ENCODE assay signal across 9 cellular contexts in the genomic region with DNA sequence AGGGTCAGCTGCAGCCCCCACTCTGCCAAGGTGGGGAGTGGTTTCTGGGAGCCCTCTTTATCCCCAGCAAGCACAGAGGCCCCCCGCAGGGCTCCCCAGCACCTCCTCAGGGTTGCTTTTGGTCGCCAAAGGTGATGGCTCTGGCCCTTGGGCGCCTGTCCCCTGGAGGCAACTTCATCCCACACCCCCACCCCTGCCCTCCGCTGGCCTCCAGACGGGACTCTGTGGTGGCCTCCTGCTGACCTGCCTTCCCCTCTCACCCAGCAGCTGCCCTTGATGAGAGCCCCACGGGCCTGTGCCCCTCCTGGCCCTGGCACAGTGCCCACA. TPM values are rescaled to one million over a fixed set of nuclear protein-coding genes. Genes with fewer than 3 reads are reported as not detected.
DNase-seq lines count a peak whose midpoint lies in the region; ATAC-seq, FAIRE-seq and TF ChIP-seq lines count a peak whose summit lies in the region.
"Had no signal": no experiment of that assay in that cellular context is flagged by ENCODE, and none has a peak within 500 bp of the region (broad histone marks: within the 10 kb centered on the region; RNA-seq: fewer than 3 reads in every experiment).

No MANE protein-coding gene starts in this region.

- H2BK15ac ChIP-seq in mesenchymal stem cell (ENCODE audit: low read depth, poor library complexity, severe bottlenecking) = no peak overlapping the region

- H4K8ac ChIP-seq in mesenchymal stem cell (ENCODE audit: low read length) = peak overlapping the region; percentile 52

- no peaks in the 10 kb centered on the region for H3K27me3 Mint-ChIP-seq in activated T-helper 17 cell treated with anti-CD3 and anti-CD28 coated beads, Interleukin-2, amount 50 U/mL, for 72 hours
- H3K27me3 Mint-ChIP-seq: activated naive CD4-positive, alpha-beta T cell treated with anti-CD3 and anti-CD28 coated beads, Interleukin-2, amount 50 U/mL, for 24 hours had no signal

- H3K23ac ChIP-seq in mesenchymal stem cell (ENCODE audit: low read length in 2 of 2) = no peak overlapping the region

- no peak overlapping the region for H3K4me3 Mint-ChIP-seq in activated T-helper 17 cell treated with anti-CD3 and anti-CD28 coated beads, Interleukin-2, amount 50 U/mL, for 72 hours
- H3K4me3 Mint-ChIP-seq: activated naive CD4-positive, alpha-beta T cell treated with anti-CD3 and anti-CD28 coated beads, Interleukin-2, amount 50 U/mL, for 24 hours had no signal

- H3K4me3 ChIP-seq in mesenchymal stem cell (ENCODE audit: insufficient read depth in 1 of 2, low read depth in 1 of 2, low read length in 2 of 2) (no peak overlapping the region), tibial artery (peak overlapping the region; percentile 16 to 46)
- H3K4me3 ChIP-seq: SJSA1 had no signal

- no peak overlapping the region for H3K27ac ChIP-seq in mesenchymal stem cell (ENCODE audit: low read length, poor library complexity, severe bottlenecking)
- H3K27ac ChIP-seq in tibial artery = peak overlapping the region; percentile 68 to 69
- H3K27ac ChIP-seq: SJSA1 had no signal

- no peak for TF ChIP-seq CTCF in tibial artery (IDR thresholded peaks at IDR 0.05)

- H2BK5ac ChIP-seq in mesenchymal stem cell (ENCODE audit: low read depth, low read length, poor library complexity, severe bottlenecking) = no peak overlapping the region

- H3K79me1 ChIP-seq in mesenchymal stem cell (replicated peaks; ENCODE audit: low read length, poor library complexity, severe bottlenecking) = no peaks in the 10 kb centered on the region

- no peak overlapping the region for H2AK5ac ChIP-seq in mesenchymal stem cell (ENCODE audit: low read length, severe bottlenecking)

- 77% methylated on average over 6 of the region's 6 CpGs for WGBS in mesenchymal stem cell

- no peak overlapping the region for H3K18ac ChIP-seq in mesenchymal stem cell (ENCODE audit: low read depth in 1 of 2, low read length in 2 of 2)

- H3K4me1 Mint-ChIP-seq in activated T-helper 17 cell treated with anti-CD3 and anti-CD28 coated beads, Interleukin-2, amount 50 U/mL, for 72 hours = no peaks in the 10 kb centered on the region

- FAIRE-seq in GM12892 (lab: Jason Lieb, UNC) = no peak

- no peak overlapping the region for H2BK120ac ChIP-seq in mesenchymal stem cell (ENCODE audit: low read depth, low read length)

- no peaks in the 10 kb centered on the region for H3K9me3 Mint-ChIP-seq in activated T-helper 17 cell treated with anti-CD3 and anti-CD28 coated beads, Interleukin-2, amount 50 U/mL, for 72 hours
- H3K9me3 Mint-ChIP-seq: activated naive CD4-positive, alpha-beta T cell treated with anti-CD3 and anti-CD28 coated beads, Interleukin-2, amount 50 U/mL, for 24 hours had no signal

- H3K14ac ChIP-seq in mesenchymal stem cell (ENCODE audit: low read length in 2 of 2) = no peak overlapping the region

- DNase-seq in mesenchymal stem cell (no peak), tibial artery (no peak), GM12892 (ENCODE audit: insufficient read length) (no peak)
- no peak for DNase-seq in stimulated activated CD4-positive, alpha-beta T cell treated with anti-CD3 and anti-CD28 coated beads, Interleukin-12 subunit alpha, Interleukin-12 subunit beta, amount 100 ng/mL, for 4 hours

- no peaks in the 10 kb centered on the region for H3K27me3 ChIP-seq in mesenchymal stem cell (ENCODE audit: control insufficient read depth in 1 of 2, insufficient read depth in 1 of 2, low read length in 2 of 2)
- H3K27me3 ChIP-seq in tibial artery = no peaks in the 10 kb centered on the region
- H3K27me3 ChIP-seq: SJSA1 had no signal

- intact Hi-C loops in tibial artery (cut with DNase I; ENCODE audit: low total_unique reads) = no loop called here

- H3K4me2 ChIP-seq in mesenchymal stem cell (ENCODE audit: low read length, poor library complexity, severe bottlenecking) = no peak overlapping the region

- H3K36me3 Mint-ChIP-seq in activated T-helper 17 cell treated with anti-CD3 and anti-CD28 coated beads, Interleukin-2, amount 50 U/mL, for 72 hours (ENCODE audit: low read depth) = no peaks in the 10 kb centered on the region
- H3K36me3 Mint-ChIP-seq: activated naive CD4-positive, alpha-beta T cell treated with anti-CD3 and anti-CD28 coated beads, Interleukin-2, amount 50 U/mL, for 24 hours had no signal

- no peak overlapping the region for H3K4ac ChIP-seq in mesenchymal stem cell (ENCODE audit: low read depth in 1 of 2, low read length in 2 of 2)

- peaks cover 17% of the 10 kb centered on the region for H3K4me1 ChIP-seq in mesenchymal stem cell (ENCODE audit: control insufficient read depth, insufficient read depth, low read depth, low read length)
- H3K4me1 ChIP-seq in tibial artery = peaks cover 0 to 15% (median 13%) of the 10 kb centered on the region in 4 donors
- H3K4me1 ChIP-seq: SJSA1 had no signal

- no peaks in the 10 kb centered on the region for H3K9me3 ChIP-seq in mesenchymal stem cell (ENCODE audit: control insufficient read depth, low read length)
- no peaks in the 10 kb centered on the region for H3K9me3 ChIP-seq in tibial artery
- H3K9me3 ChIP-seq: SJSA1 had no signal

- H3K36me3 ChIP-seq in mesenchymal stem cell (ENCODE audit: control insufficient read depth in 1 of 2, insufficient read depth in 2 of 2, low read depth in 1 of 2, low read length in 2 of 2) = peaks cover 0 to 67% of the 10 kb centered on the region in 2 experiments
- H3K36me3 ChIP-seq in tibial artery = peaks cover 0 to 52% (median 5%) of the 10 kb centered on the region in 3 donors

- ATAC-seq in HG03354 (IDR thresholded peaks at IDR 0.05; ENCODE audit: poor library complexity, severe bottlenecking, unreplicated experiment) = peak; percentile 2
- ATAC-seq in activated T-helper 17 cell treated with anti-CD3 and anti-CD28 coated beads, Interleukin-2, amount 50 U/mL, for 72 hours (replicated peaks) = peak; percentile 2
- no peak for ATAC-seq in GM19395 (IDR thresholded peaks at IDR 0.05; ENCODE audit: unreplicated experiment)

- H4K91ac ChIP-seq in mesenchymal stem cell (ENCODE audit: low read length) = peak overlapping the region; percentile 40

- H2AFZ ChIP-seq in mesenchymal stem cell (ENCODE audit: low read depth, low read length) = no peak overlapping the region

- TF ChIP-seq POLR2A in GM12892 (IDR thresholded peaks at IDR 0.05; ENCODE audit: low read depth, low read length) = no peak

- no peak overlapping the region for H3K9ac ChIP-seq in mesenchymal stem cell (ENCODE audit: low read length)

- no peak overlapping the region for H2BK12ac ChIP-seq in mesenchymal stem cell (ENCODE audit: low read length in 2 of 2)

- H3K27ac Mint-ChIP-seq in activated T-helper 17 cell treated with anti-CD3 and anti-CD28 coated beads, Interleukin-2, amount 50 U/mL, for 72 hours = no peak overlapping the region
- H3K27ac Mint-ChIP-seq: activated naive CD4-positive, alpha-beta T cell treated with anti-CD3 and anti-CD28 coated beads, Interleukin-2, amount 50 U/mL, for 24 hours had no signal

RNA-seq across cellular contexts. Expression of a gene that starts 7.8 kb away (rescaled TPM):
- 100 to 1,000 TPM; 134 to 149 TPM for total RNA-seq in activated T-helper 17 cell treated with anti-CD3 and anti-CD28 coated beads, Interleukin-2, amount 50 U/mL, for 72 hours
- 61.9 TPM for polyA plus RNA-seq in mesenchymal stem cell (2013, experiment 1 of 2)
- polyA plus RNA-seq in mesenchymal stem cell (2013, experiment 2 of 2) = 56.8 TPM
- 40.5 TPM for polyA plus RNA-seq in GM12892 (2012; ENCODE audit: missing spikeins)

RNA-seq across cellular contexts. Expression of a gene that starts 10.9 kb away (rescaled TPM):
- total RNA-seq in activated T-helper 17 cell treated with anti-CD3 and anti-CD28 coated beads, Interleukin-2, amount 50 U/mL, for 72 hours = 10 to 100 TPM; 50.7 to 93.9 TPM
- 7.4 TPM for polyA plus RNA-seq in mesenchymal stem cell (2013, experiment 1 of 2)
- polyA plus RNA-seq in mesenchymal stem cell (2013, experiment 2 of 2) = 6.5 TPM
- 21.1 TPM for polyA plus RNA-seq in GM12892 (2012; ENCODE audit: missing spikeins)

RNA-seq across cellular contexts. Expression of a gene that starts 15.4 kb away (rescaled TPM):
- total RNA-seq in activated T-helper 17 cell treated with anti-CD3 and anti-CD28 coated beads, Interleukin-2, amount 50 U/mL, for 72 hours = 1 to 10 TPM; 2.9 to 5.4 TPM
- 1.5 TPM for polyA plus RNA-seq in mesenchymal stem cell (2013, experiment 1 of 2)
- 1.3 TPM for polyA plus RNA-seq in mesenchymal stem cell (2013, experiment 2 of 2)
- polyA plus RNA-seq in GM12892 (2012; ENCODE audit: missing spikeins) = not detected

RNA-seq across cellular contexts. Expression of a gene that starts 18.5 kb away (rescaled TPM):
- 10 to 100 TPM; 29.2 to 54.5 TPM for total RNA-seq in activated T-helper 17 cell treated with anti-CD3 and anti-CD28 coated beads, Interleukin-2, amount 50 U/mL, for 72 hours
- polyA plus RNA-seq in mesenchymal stem cell (2013, experiment 1 of 2) = 27.2 TPM
- polyA plus RNA-seq in mesenchymal stem cell (2013, experiment 2 of 2) = 29.7 TPM
- polyA plus RNA-seq in GM12892 (2012; ENCODE audit: missing spikeins) = 17.0 TPM

RNA-seq across cellular contexts. Expression of a gene that starts 20.1 kb away (rescaled TPM):
- 10 to 100 TPM; 47.5 to 98.2 TPM for total RNA-seq in activated T-helper 17 cell treated with anti-CD3 and anti-CD28 coated beads, Interleukin-2, amount 50 U/mL, for 72 hours
- polyA plus RNA-seq in mesenchymal stem cell (2013, experiment 1 of 2) = 116 TPM
- polyA plus RNA-seq in mesenchymal stem cell (2013, experiment 2 of 2) = 121 TPM
- 60.8 TPM for polyA plus RNA-seq in GM12892 (2012; ENCODE audit: missing spikeins)

Comparison
In these comparisons a context has a peak if more than half of its experiments do, and no peak if none do; other contexts are left out.
1. H3K4me3 ChIP-seq: peak in tibial artery (2 of 2); none in mesenchymal stem cell (0 of 2).